Comparison of ENCODE assay signal across 29 cellular contexts in genomic region chr2:38268001-38268400, GRCh38.
"Had no signal": no experiment of that assay in that cellular context is flagged by ENCODE, and none has a peak within 500 bp of the region (broad histone marks: within the 10 kb centered on the region; RNA-seq: fewer than 3 reads in every experiment).

No MANE protein-coding gene starts in this region.

- H3K4me1 ChIP-seq: ascending aorta, breast epithelium, colonic mucosa had no signal

- FAIRE-seq: frontal cortex had no signal

- DNase-seq: activated CD4-positive, alpha-beta memory T cell treated with anti-CD3 and anti-CD28 coated beads for 36 hours; activated CD4-positive, alpha-beta T cell treated with anti-CD3 and anti-CD28 coated beads for 36 hours; activated CD4-positive, alpha-beta T cell treated with anti-CD3 and anti-CD28 coated beads, Interleukin-2, amount 10 ng/mL, durations not matched to agents 24 days and 14 days; activated CD4-positive, CD25-positive, alpha-beta regulatory T cell; activated CD4-positive, CD25-positive, alpha-beta regulatory T cell treated with anti-CD3 and anti-CD28 coated beads, Interleukin-2, amount 50 U/mL, for 72 hours; activated CD8-positive, alpha-beta memory T cell treated with anti-CD3 and anti-CD28 coated beads, Interleukin-2, amount 50 U/mL, for 4 hours; activated CD8-positive, alpha-beta T cell treated with anti-CD3 and anti-CD28 coated beads, Interleukin-2, amount 10 ng/mL, durations not matched to agents 7 days and 5 days; activated gamma-delta T cell; activated naive CD4-positive, alpha-beta T cell; activated naive CD4-positive, alpha-beta T cell treated with anti-CD3 and anti-CD28 coated beads, Interleukin-2, amount 10 ng/mL, durations not matched to agents 7 days and 5 days; activated naive CD8-positive, alpha-beta T cell treated with anti-CD3 and anti-CD28 coated beads, Interleukin-2, amount 10 ng/mL, durations not matched to agents 7 days and 5 days; activated T-cell treated with anti-CD3 and anti-CD28 coated beads, Interleukin-2, amount 50 U/mL, for 1 hour; activated T-cell treated with anti-CD3 and anti-CD28 coated beads, Interleukin-2, amount 50 U/mL, for 48 hours; central memory CD4-positive, alpha-beta T cell; cerebellar nuclear complex; colonic mucosa; dorsolateral prefrontal cortex; effector memory CD4-positive, alpha-beta T cell; endodermal cell; foreskin fibroblast; head of caudate nucleus; T-helper 2 cell had no signal

- H3K27me3 ChIP-seq: ascending aorta, breast epithelium, cardiac muscle cell, colonic mucosa, dorsolateral prefrontal cortex had no signal

- H3K4me3 ChIP-seq: ascending aorta, breast epithelium, cardiac muscle cell, colonic mucosa, dorsolateral prefrontal cortex had no signal

- H3K27ac ChIP-seq: ascending aorta, breast epithelium, cardiac muscle cell, colonic mucosa, dorsolateral prefrontal cortex had no signal

- H3K36me3 ChIP-seq: ascending aorta, breast epithelium, cardiac muscle cell, colonic mucosa had no signal

- H3K9me3 ChIP-seq: ascending aorta, breast epithelium, colonic mucosa had no signal

- ATAC-seq: activated CD4-positive, alpha-beta T cell treated with anti-CD3 and anti-CD28 coated beads for 36 hours; activated CD8-positive, alpha-beta memory T cell treated with anti-CD3 and anti-CD28 coated beads, Interleukin-2, amount 10 ng/mL, durations not matched to agents 7 days and 5 days; activated CD8-positive, alpha-beta T cell treated with anti-CD3 and anti-CD28 coated beads, Interleukin-2, amount 10 ng/mL, durations not matched to agents 7 days and 5 days; activated naive CD4-positive, alpha-beta T cell treated with anti-CD3 and anti-CD28 coated beads, Interleukin-2, amount 50 U/mL, for 72 hours; esophagus mucosa had no signal
